ENCODE assay signal across 6 cellular contexts in the genomic region with DNA sequence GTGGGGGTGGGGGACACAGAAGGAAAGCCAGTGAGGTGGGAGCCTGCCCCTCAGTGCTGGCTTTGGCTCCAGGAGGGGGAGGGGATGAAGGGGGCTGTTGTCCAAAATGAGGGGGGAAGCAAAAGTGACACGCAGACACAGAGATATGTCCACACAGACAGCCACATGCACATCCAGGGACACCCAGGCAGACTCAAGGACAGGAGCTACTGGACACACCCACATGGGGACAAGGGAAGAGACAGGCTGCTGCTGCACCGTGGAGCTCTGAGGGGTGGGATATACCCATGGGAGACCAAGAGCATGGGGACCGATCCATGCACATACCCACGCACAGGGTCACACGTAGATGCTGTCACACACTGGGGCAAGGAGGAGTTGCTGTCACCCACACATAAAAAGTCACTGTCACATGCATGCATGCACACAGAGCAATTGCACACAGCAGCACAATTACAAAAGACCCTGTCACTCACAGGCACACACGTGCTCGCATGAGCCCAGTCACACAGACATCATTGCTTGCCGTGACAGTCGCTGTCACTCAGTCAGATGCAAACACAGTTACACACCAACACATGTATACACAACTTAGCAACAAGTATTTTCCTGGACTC. TPM values are rescaled to one million over a fixed set of nuclear protein-coding genes. Genes with fewer than 3 reads are reported as not detected.
DNase-seq lines count a peak whose midpoint lies in the region; ATAC-seq and TF ChIP-seq lines count a peak whose summit lies in the region.

No MANE protein-coding gene starts in this region.

- H3K27me3 Mint-ChIP-seq in CD8-positive, alpha-beta T cell (ENCODE audit: low read depth), result no peaks in the 10 kb centered on the region
- H3K27me3 Mint-ChIP-seq in activated T-helper 2 cell treated with anti-CD3 and anti-CD28 coated beads, Interferon-gamma antibody, Interleukin-2, Interleukin-4, amounts not matched to agents 10 μg/mL and 5 μg/mL and 100 μg/mL, durations not matched to agents 14 hours and 24 hours and 36 hours (ENCODE audit: low read depth), result peaks cover 24% of the 10 kb centered on the region

- POLR2A ChIA-PET in CD8-positive, alpha-beta T cell (lab: Charles Lee), result interaction anchor here (0.7 to 9.7 kb wide), 12 partner anchors 10 to 104 kb away, joined by 3 to 56 read pairs (median 4); a partner anchor contains a TSS

- peak overlapping the region; percentile 91 for H3K4me3 Mint-ChIP-seq in CD8-positive, alpha-beta T cell
- H3K4me3 Mint-ChIP-seq in activated T-helper 2 cell treated with anti-CD3 and anti-CD28 coated beads, Interferon-gamma antibody, Interleukin-2, Interleukin-4, amounts not matched to agents 10 μg/mL and 5 μg/mL and 100 μg/mL, durations not matched to agents 14 hours and 24 hours and 36 hours (ENCODE audit: low read depth), result peak overlapping the region; percentile 68

- no peak for TF ChIP-seq CTCF in CD8-positive, alpha-beta T cell (IDR thresholded peaks at IDR 0.05)
- TF ChIP-seq CTCF in right lobe of liver (IDR thresholded peaks at IDR 0.05), result no peak

- peaks cover 7% of the 10 kb centered on the region for H3K36me3 Mint-ChIP-seq in CD8-positive, alpha-beta T cell
- no peaks in the 10 kb centered on the region for H3K36me3 Mint-ChIP-seq in activated T-helper 2 cell treated with anti-CD3 and anti-CD28 coated beads, Interferon-gamma antibody, Interleukin-2, Interleukin-4, amounts not matched to agents 10 μg/mL and 5 μg/mL and 100 μg/mL, durations not matched to agents 14 hours and 24 hours and 36 hours (ENCODE audit: low read depth)

- intact Hi-C loops in CD8-positive, alpha-beta T cell (cut with DNase I, micrococcal nuclease), result loop anchor here (2.0 to 5.0 kb wide), 4 partner anchors 47 to 105 kb away; a partner anchor contains a TSS
- intact Hi-C loops in activated T-helper 2 cell treated with anti-CD3 and anti-CD28 coated beads, Interferon-gamma antibody, Interleukin-2, Interleukin-4, amounts not matched to agents 10 μg/mL and 5 μg/mL and 100 μg/mL, durations not matched to agents 14 hours and 24 hours and 36 hours (cut with micrococcal nuclease), result loop anchor here (2.0 to 5.0 kb wide), 2 partner anchors 33 to 45 kb away; no protein-coding TSS in a partner anchor
- intact Hi-C loops in right lobe of liver (cut with DNase I), result no loop called here

- no peaks in the 10 kb centered on the region for H3K9me3 ChIP-seq in CD8-positive, alpha-beta T cell (ENCODE audit: low read length)
- H3K9me3 ChIP-seq in right lobe of liver, result no peaks in the 10 kb centered on the region

- TF ChIP-seq POLR2A in right lobe of liver (IDR thresholded peaks at IDR 0.05), result no peak

- H3K36me3 ChIP-seq in CD8-positive, alpha-beta T cell (ENCODE audit: insufficient read depth, low read length), result no peaks in the 10 kb centered on the region
- H3K36me3 ChIP-seq in right lobe of liver, result no peaks in the 10 kb centered on the region

- peaks cover 63% of the 10 kb centered on the region for H3K4me1 ChIP-seq in CD8-positive, alpha-beta T cell (ENCODE audit: insufficient read depth, low read length)
- H3K4me1 ChIP-seq in right lobe of liver, result peaks cover 0 to 9% (median 4%) of the 10 kb centered on the region in 4 donors

- no peaks in the 10 kb centered on the region for H3K9me3 Mint-ChIP-seq in CD8-positive, alpha-beta T cell
- H3K9me3 Mint-ChIP-seq in activated T-helper 2 cell treated with anti-CD3 and anti-CD28 coated beads, Interferon-gamma antibody, Interleukin-2, Interleukin-4, amounts not matched to agents 10 μg/mL and 5 μg/mL and 100 μg/mL, durations not matched to agents 14 hours and 24 hours and 36 hours, result no peaks in the 10 kb centered on the region

- no peaks in the 10 kb centered on the region for H3K27me3 ChIP-seq in CD8-positive, alpha-beta T cell (ENCODE audit: insufficient read depth, low read length)
- no peaks in the 10 kb centered on the region for H3K27me3 ChIP-seq in right lobe of liver

- H3K4me1 Mint-ChIP-seq in CD8-positive, alpha-beta T cell (ENCODE audit: low read depth), result peaks cover 59% of the 10 kb centered on the region
- H3K4me1 Mint-ChIP-seq in activated T-helper 2 cell treated with anti-CD3 and anti-CD28 coated beads, Interferon-gamma antibody, Interleukin-2, Interleukin-4, amounts not matched to agents 10 μg/mL and 5 μg/mL and 100 μg/mL, durations not matched to agents 14 hours and 24 hours and 36 hours (ENCODE audit: low read depth), result peaks cover 26% of the 10 kb centered on the region

- DNase-seq in CD8-positive, alpha-beta T cell, result peak in 1 of 7 experiments; percentile 48
- no peak for DNase-seq in activated T-helper 2 cell treated with anti-CD3 and anti-CD28 coated beads, Interferon-gamma antibody, Interleukin-2, Interleukin-4, amounts not matched to agents 10 μg/mL and 5 μg/mL and 100 μg/mL, durations not matched to agents 14 hours and 24 hours and 36 hours (ENCODE audit: low spot score)
- no peak for DNase-seq in right lobe of liver
- no peak for DNase-seq in NCI-H2171 treated with DMSO at 0.1 percent for 48 hours (lab: John Stamatoyannopoulos, UW)
- no peak for DNase-seq in cerebellum (ENCODE audit: low spot score)

- H3K27ac Mint-ChIP-seq in CD8-positive, alpha-beta T cell, result peak overlapping the region; percentile 79
- H3K27ac Mint-ChIP-seq in activated T-helper 2 cell treated with anti-CD3 and anti-CD28 coated beads, Interferon-gamma antibody, Interleukin-2, Interleukin-4, amounts not matched to agents 10 μg/mL and 5 μg/mL and 100 μg/mL, durations not matched to agents 14 hours and 24 hours and 36 hours, result no peak overlapping the region

- peak overlapping the region; percentile 49 for H3K27ac ChIP-seq in CD8-positive, alpha-beta T cell (ENCODE audit: low read depth, low read length)
- H3K27ac ChIP-seq in right lobe of liver, result no peak overlapping the region

- CTCF ChIA-PET in CD8-positive, alpha-beta T cell (lab: Charles Lee), result interaction anchor here (0.9 to 24.7 kb wide), 6 partner anchors 15 to 104 kb away, joined by 3 to 402 read pairs (median 11); no protein-coding TSS in a partner anchor

- ATAC-seq in CD8-positive, alpha-beta T cell, result peak; percentile 16
- ATAC-seq in right lobe of liver (no peak), HG03039 (IDR thresholded peaks at IDR 0.05; ENCODE audit: unreplicated experiment) (no peak)

- peak overlapping the region; percentile 84 for H3K4me3 ChIP-seq in CD8-positive, alpha-beta T cell (ENCODE audit: low read depth, low read length)
- H3K4me3 ChIP-seq in right lobe of liver, result peak overlapping the region in 2 of 3 donors; percentile 94 to 99

- WGBS in right lobe of liver (ENCODE audit: insufficient coverage, low coverage, low lambda C conversion rate, missing lambda C conversion rate), result 22% methylated on average over 3 of the region's 9 CpGs

RNA-seq across cellular contexts. Expression of a gene that starts 1.3 kb away (rescaled TPM):
- 10 to 100 TPM; 34.6 to 35.7 TPM for total RNA-seq in CD8-positive, alpha-beta T cell
- 4.9 and 5.6 TPM in 2 replicates for total RNA-seq in activated T-helper 2 cell treated with anti-CD3 and anti-CD28 coated beads, Interferon-gamma antibody, Interleukin-2, Interleukin-4, amounts not matched to agents 10 μg/mL and 5 μg/mL and 100 μg/mL, durations not matched to agents 14 hours and 24 hours and 36 hours
- total RNA-seq in right lobe of liver (1 to 10 TPM; 3.7 to 9.4 (median 7.7) TPM), cerebellum (69.7 TPM)

RNA-seq across cellular contexts. Expression of a gene that starts 9.8 kb away (rescaled TPM):
- total RNA-seq in CD8-positive, alpha-beta T cell, result 100 to 1,000 TPM; 103 to 104 TPM
- total RNA-seq in activated T-helper 2 cell treated with anti-CD3 and anti-CD28 coated beads, Interferon-gamma antibody, Interleukin-2, Interleukin-4, amounts not matched to agents 10 μg/mL and 5 μg/mL and 100 μg/mL, durations not matched to agents 14 hours and 24 hours and 36 hours, result 110 and 116 TPM in 2 replicates
- 10 to 100 TPM; 29.0 to 38.2 (median 35.9) TPM for total RNA-seq in right lobe of liver
- total RNA-seq in cerebellum, result 75.9 TPM

RNA-seq across cellular contexts. Expression of a gene that starts 36.4 kb away (rescaled TPM):
- 10 to 100 TPM; 24.1 to 25.6 TPM for total RNA-seq in CD8-positive, alpha-beta T cell
- 6.6 and 6.8 TPM in 2 replicates for total RNA-seq in activated T-helper 2 cell treated with anti-CD3 and anti-CD28 coated beads, Interferon-gamma antibody, Interleukin-2, Interleukin-4, amounts not matched to agents 10 μg/mL and 5 μg/mL and 100 μg/mL, durations not matched to agents 14 hours and 24 hours and 36 hours
- 10 to 100 TPM in 4 of 6 experiments, 1 to 10 TPM in 2; 6.9 to 29.8 (median 16.0) TPM for total RNA-seq in right lobe of liver
- 0.54 TPM for total RNA-seq in cerebellum

RNA-seq across cellular contexts. Expression of a gene that starts 48.8 kb away (rescaled TPM):
- not detected for total RNA-seq in CD8-positive, alpha-beta T cell
- not detected in 2 replicates for total RNA-seq in activated T-helper 2 cell treated with anti-CD3 and anti-CD28 coated beads, Interferon-gamma antibody, Interleukin-2, Interleukin-4, amounts not matched to agents 10 μg/mL and 5 μg/mL and 100 μg/mL, durations not matched to agents 14 hours and 24 hours and 36 hours
- total RNA-seq in right lobe of liver, result under 1 TPM in 1 of 6 experiments, not detected in 5; 0.31 TPM
- 0.27 TPM for total RNA-seq in cerebellum

RNA-seq across cellular contexts. Expression of a gene that starts 57.7 kb away (rescaled TPM):
- total RNA-seq in CD8-positive, alpha-beta T cell, result 10 to 100 TPM; 43.8 to 46.6 TPM
- total RNA-seq in activated T-helper 2 cell treated with anti-CD3 and anti-CD28 coated beads, Interferon-gamma antibody, Interleukin-2, Interleukin-4, amounts not matched to agents 10 μg/mL and 5 μg/mL and 100 μg/mL, durations not matched to agents 14 hours and 24 hours and 36 hours, result 87.6 and 95.8 TPM in 2 replicates
- total RNA-seq in right lobe of liver (10 to 100 TPM; 31.1 to 43.8 (median 36.0) TPM), cerebellum (84.8 TPM)

Comparison
In these comparisons a context has a peak if more than half of its experiments do, and no peak if none do; other contexts are left out.
1. intact Hi-C loops: an anchor here in CD8-positive, alpha-beta T cell (2.0 to 5.0 kb wide) and activated T-helper 2 cell treated with anti-CD3 and anti-CD28 coated beads, Interferon-gamma antibody, Interleukin-2, Interleukin-4, amounts not matched to agents 10 μg/mL and 5 μg/mL and 100 μg/mL, durations not matched to agents 14 hours and 24 hours and 36 hours (2.0 to 5.0 kb wide); none called in right lobe of liver.